ENCODE assay signal across 12 cellular contexts in the genomic region with DNA sequence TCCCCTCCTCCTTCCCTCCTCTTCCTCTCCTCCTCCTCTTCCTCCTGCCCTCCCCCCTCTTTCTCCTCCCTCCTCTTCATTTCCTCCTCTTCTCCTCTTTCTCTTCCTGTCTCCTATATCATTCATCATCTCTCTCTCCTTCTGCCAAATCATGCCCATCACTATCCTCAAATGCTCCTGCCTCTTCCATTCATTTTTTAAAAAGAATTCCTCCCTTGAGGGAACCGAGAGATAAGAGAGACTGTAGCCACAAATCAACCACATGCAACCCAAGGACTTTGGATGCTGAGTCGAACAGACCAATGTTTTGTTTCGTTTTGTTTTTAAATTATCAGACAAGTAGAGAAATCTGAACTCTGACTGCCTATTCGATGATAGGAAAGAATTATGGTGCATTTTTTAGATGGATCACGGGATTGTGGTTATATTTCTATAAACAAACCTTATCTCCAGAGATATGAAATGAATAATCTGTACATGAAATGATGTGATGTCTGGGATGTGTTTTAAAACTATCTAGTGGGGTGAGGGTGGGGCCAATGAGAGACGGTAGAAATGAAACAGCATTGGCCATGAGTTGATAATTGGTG. TPM values are rescaled to one million over a fixed set of nuclear protein-coding genes. Genes with fewer than 3 reads are reported as not detected.
DNase-seq lines count a peak whose midpoint lies in the region; ATAC-seq, FAIRE-seq and TF ChIP-seq lines count a peak whose summit lies in the region.
"Had no signal": no experiment of that assay in that cellular context is flagged by ENCODE, and none has a peak within 500 bp of the region (broad histone marks: within the 10 kb centered on the region; RNA-seq: fewer than 3 reads in every experiment).

No MANE protein-coding gene starts in this region.

- H3K36me3 ChIP-seq in naive thymus-derived CD4-positive, alpha-beta T cell (ENCODE audit: control insufficient read depth in 2 of 3, insufficient read depth in 3 of 3, low read length in 3 of 3), result no peaks in the 10 kb centered on the region
- no peaks in the 10 kb centered on the region for H3K36me3 ChIP-seq in H7 (replicated peaks; ENCODE audit: control insufficient read depth, insufficient read depth, low read length)
- H3K36me3 ChIP-seq: gastrocnemius medialis had no signal

- peaks cover 22 to 43% of the 10 kb centered on the region in 2 donors for H3K4me1 ChIP-seq in naive thymus-derived CD4-positive, alpha-beta T cell (ENCODE audit: control insufficient read depth in 2 of 2, insufficient read depth in 2 of 2, low read length in 2 of 2)
- H3K4me1 ChIP-seq: gastrocnemius medialis had no signal

- FAIRE-seq in HTR-8/SVneo (lab: Jason Lieb, UNC), result no peak

- CTCF ChIA-PET in CD4-positive, alpha-beta T cell (lab: Charles Lee), result no interaction called here
- CTCF ChIA-PET in naive thymus-derived CD4-positive, alpha-beta T cell (lab: Charles Lee), result no interaction called here

- H3K27me3 ChIP-seq in CD4-positive, alpha-beta T cell (ENCODE audit: control insufficient read depth, insufficient read depth, low read length), result no peaks in the 10 kb centered on the region
- H3K27me3 ChIP-seq in naive thymus-derived CD4-positive, alpha-beta T cell (ENCODE audit: control insufficient read depth in 2 of 2, insufficient read depth in 2 of 2, low read length in 2 of 2), result no peaks in the 10 kb centered on the region
- no peaks in the 10 kb centered on the region for H3K27me3 ChIP-seq in H7 (ENCODE audit: control insufficient read depth, insufficient read depth, low read length)
- H3K27me3 ChIP-seq: gastrocnemius medialis had no signal

- H3K4me1 Mint-ChIP-seq in CD4-positive, alpha-beta T cell (ENCODE audit: low read depth), result peaks cover 41% of the 10 kb centered on the region
- H3K4me1 Mint-ChIP-seq in naive thymus-derived CD4-positive, alpha-beta T cell, result peaks cover 25 to 60% (median 40%) of the 10 kb centered on the region in 7 donors

- H3K27ac ChIP-seq in CD4-positive, alpha-beta T cell (ENCODE audit: low read depth, low read length), result peak overlapping the region; percentile 31
- peak overlapping the region; percentile 42 for H3K27ac ChIP-seq in naive thymus-derived CD4-positive, alpha-beta T cell (ENCODE audit: low read depth, low read length)
- H3K27ac ChIP-seq: gastrocnemius medialis had no signal

- no peaks in the 10 kb centered on the region for H3K36me3 Mint-ChIP-seq in CD4-positive, alpha-beta T cell (ENCODE audit: low read depth)
- peaks cover 0 to 7% (median 5%) of the 10 kb centered on the region in 5 donors for H3K36me3 Mint-ChIP-seq in naive thymus-derived CD4-positive, alpha-beta T cell

- peaks cover 5% of the 10 kb centered on the region for H3K9me3 ChIP-seq in CD4-positive, alpha-beta T cell (ENCODE audit: control insufficient read depth, low read length)
- peaks cover 0 to 5% (median 0%) of the 10 kb centered on the region in 3 experiments for H3K9me3 ChIP-seq in naive thymus-derived CD4-positive, alpha-beta T cell (ENCODE audit: control insufficient read depth in 2 of 3, low read length in 3 of 3)
- H3K9me3 ChIP-seq: gastrocnemius medialis had no signal

- H3K4me3 Mint-ChIP-seq in CD4-positive, alpha-beta T cell, result peak overlapping the region; percentile 73
- H3K4me3 Mint-ChIP-seq in naive thymus-derived CD4-positive, alpha-beta T cell, result peak overlapping the region; percentile 2 to 85 (median 68)

- H3K9me3 Mint-ChIP-seq in CD4-positive, alpha-beta T cell, result no peaks in the 10 kb centered on the region
- peaks cover 2 to 14% (median 7%) of the 10 kb centered on the region in 11 donors for H3K9me3 Mint-ChIP-seq in naive thymus-derived CD4-positive, alpha-beta T cell

- H3K27me3 Mint-ChIP-seq in CD4-positive, alpha-beta T cell, result no peaks in the 10 kb centered on the region
- H3K27me3 Mint-ChIP-seq in naive thymus-derived CD4-positive, alpha-beta T cell, result peaks cover 0 to 5% (median 0%) of the 10 kb centered on the region in 5 donors

- DNase-seq in CD4-positive, alpha-beta T cell, result no peak
- peak; percentile 36 for DNase-seq in HTR-8/SVneo (ENCODE audit: insufficient read length, low spot score)
- peak; percentile 23 for DNase-seq in amniotic stem cell (lab: John Stamatoyannopoulos, UW)
- no peak for DNase-seq in naive thymus-derived CD4-positive, alpha-beta T cell
- DNase-seq in islet precursor cell, result no peak
- no peak for DNase-seq in H7
- no peak for DNase-seq in medulla oblongata (ENCODE audit: extremely low spot score)
- DNase-seq: gastrocnemius medialis; NCI-H2227 treated with DMSO at 0.1 percent for 48 hours; stimulated activated CD4-positive, alpha-beta T cell treated with anti-CD3 and anti-CD28 coated beads, Interleukin-15, amount 100 ng/mL, for 24 hours had no signal

- POLR2A ChIA-PET in CD4-positive, alpha-beta T cell (lab: Charles Lee), result no interaction called here
- POLR2A ChIA-PET in naive thymus-derived CD4-positive, alpha-beta T cell (lab: Charles Lee), result interaction anchor here (1.3 kb wide), 1 partner anchor 53 kb away, joined by 4 read pairs; no protein-coding TSS in a partner anchor

- no peak for TF ChIP-seq CTCF in CD4-positive, alpha-beta T cell (IDR thresholded peaks at IDR 0.05)

- H3K27ac Mint-ChIP-seq in CD4-positive, alpha-beta T cell, result peak overlapping the region; percentile 69
- peak overlapping the region; percentile 51 to 94 (median 87) for H3K27ac Mint-ChIP-seq in naive thymus-derived CD4-positive, alpha-beta T cell

- no peak for ATAC-seq in CD4-positive, alpha-beta T cell (ENCODE audit: poor library complexity)
- no peak for ATAC-seq in naive thymus-derived CD4-positive, alpha-beta T cell
- ATAC-seq in HG03442 (IDR thresholded peaks at IDR 0.05; ENCODE audit: unreplicated experiment), result no peak
- ATAC-seq: gastrocnemius medialis had no signal

- intact Hi-C loops in CD4-positive, alpha-beta T cell (cut with DNase I, micrococcal nuclease), result no loop called here
- intact Hi-C loops in naive thymus-derived CD4-positive, alpha-beta T cell (cut with micrococcal nuclease), result no loop called here

- no peak overlapping the region for H3K4me3 ChIP-seq in naive thymus-derived CD4-positive, alpha-beta T cell (ENCODE audit: low read length)
- H3K4me3 ChIP-seq in H7 (ENCODE audit: insufficient read depth, low read depth, low read length), result no peak overlapping the region
- H3K4me3 ChIP-seq: gastrocnemius medialis had no signal

RNA-seq across cellular contexts. Expression of gene ZNF541, which starts 9.5 kb away (rescaled TPM):
- under 1 TPM; 0.81 to 0.88 TPM for total RNA-seq in CD4-positive, alpha-beta T cell
- 1 to 10 TPM in 2 of 5 experiments, under 1 TPM in 3; 0.36 to 1.5 (median 0.95) TPM for total RNA-seq in naive thymus-derived CD4-positive, alpha-beta T cell
- polyA plus RNA-seq in naive thymus-derived CD4-positive, alpha-beta T cell, result under 1 TPM in 1 of 2 donors, not detected in 1; 0.58 TPM
- total RNA-seq in H7 (2014; rRNA removed; shearing (Covaris generic)), result not detected in 2 replicates
- total RNA-seq: gastrocnemius medialis, HT-29 had no signal

RNA-seq across cellular contexts. Expression of gene BICRA, which starts 26.5 kb away (rescaled TPM):
- total RNA-seq in CD4-positive, alpha-beta T cell, result 10 to 100 TPM; 21.2 to 22.0 TPM
- total RNA-seq in naive thymus-derived CD4-positive, alpha-beta T cell, result 10 to 100 TPM; 18.6 to 36.6 (median 33.5) TPM
- polyA plus RNA-seq in naive thymus-derived CD4-positive, alpha-beta T cell, result 1 to 10 TPM in 1 of 2 donors, under 1 TPM in 1; 0.95 to 1.4 TPM
- 3.4 and 8.5 TPM in 2 replicates for total RNA-seq in H7 (2014; rRNA removed; shearing (Covaris generic))

Comparison
In these comparisons a context has a peak if more than half of its experiments do, and no peak if none do; other contexts are left out.
1. DNase-seq: peak in HTR-8/SVneo (single experiment) and amniotic stem cell (single experiment); none in CD4-positive, alpha-beta T cell (0 of 10), naive thymus-derived CD4-positive, alpha-beta T cell (0 of 9), islet precursor cell (single experiment), H7 (single experiment) and medulla oblongata (single experiment).